In the genomic region with DNA sequence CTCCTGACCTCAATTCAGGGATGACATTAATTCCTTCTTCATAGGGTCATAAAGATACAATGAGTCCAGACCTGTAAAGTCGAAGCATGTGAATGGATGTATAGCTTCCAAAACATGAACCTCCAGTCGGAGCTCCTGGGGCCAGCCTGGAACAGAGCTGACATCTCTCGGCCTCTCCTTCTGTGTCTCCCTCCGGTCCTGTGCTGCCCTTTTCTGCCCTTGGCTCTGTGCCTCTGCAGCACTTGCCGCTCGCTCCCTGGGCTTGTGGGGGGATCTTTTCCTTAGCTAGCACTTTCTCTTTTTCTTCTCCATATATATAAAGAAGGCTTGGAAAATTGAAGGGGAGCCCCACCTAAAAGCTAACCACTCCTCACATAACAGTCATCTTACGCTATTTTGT, we compare ENCODE assay signal across 18 cellular contexts. TPM values are rescaled to one million over a fixed set of nuclear protein-coding genes. Genes with fewer than 3 reads are reported as not detected.
A peak's percentile ranks its signal among the peaks of the same experiment; 100 is the strongest.
DNase-seq lines count a peak whose midpoint lies in the region; ATAC-seq and TF ChIP-seq lines count a peak whose summit lies in the region.
"Had no signal": no experiment of that assay in that cellular context is flagged by ENCODE, and none has a peak within 500 bp of the region (broad histone marks: within the 10 kb centered on the region; RNA-seq: fewer than 3 reads in every experiment).

No MANE protein-coding gene starts in this region.

- intact Hi-C loops in left ventricle myocardium superior (cut with micrococcal nuclease), result no loop called here
- intact Hi-C loops in Right ventricle myocardium inferior (cut with DNase I), result no loop called here

- H2AFZ ChIP-seq in neural progenitor cell (replicated peaks), result no peak overlapping the region

- H3K36me3 ChIP-seq in neural progenitor cell, result no peaks in the 10 kb centered on the region
- H3K36me3 ChIP-seq: BE2C had no signal

- H3K9ac ChIP-seq in neural progenitor cell, result no peak overlapping the region

- peaks cover 29% of the 10 kb centered on the region for H3K4me1 ChIP-seq in neural progenitor cell
- H3K4me1 ChIP-seq: BE2C had no signal

- H3K27ac ChIP-seq in caudate nucleus (ENCODE audit: low read depth, low read length), result peak overlapping the region; percentile 96
- H3K27ac ChIP-seq in neural progenitor cell, result no peak overlapping the region
- no peak overlapping the region for H3K27ac ChIP-seq in coronary artery

- no peaks in the 10 kb centered on the region for H3K79me2 ChIP-seq in neural progenitor cell (ENCODE audit: low read depth)

- no peak overlapping the region for H3K4me2 ChIP-seq in neural progenitor cell

- no peak for TF ChIP-seq CTCF in neural progenitor cell (IDR thresholded peaks at IDR 0.05)
- TF ChIP-seq CTCF in coronary artery (IDR thresholded peaks at IDR 0.05), result no peak

- H3K4me3 ChIP-seq in neural progenitor cell, result no peak overlapping the region
- no peak overlapping the region for H3K4me3 ChIP-seq in coronary artery
- H3K4me3 ChIP-seq: GM12878 had no signal

- H3K36me3 Mint-ChIP-seq in neural progenitor cell, result peaks cover 6% of the 10 kb centered on the region
- H3K36me3 Mint-ChIP-seq: CD4-positive, alpha-beta memory T cell had no signal

- H3F3A ChIP-seq in neural progenitor cell (ENCODE audit: low read depth), result peaks cover 34% of the 10 kb centered on the region

- H3K27me3 Mint-ChIP-seq in neural progenitor cell (ENCODE audit: insufficient read depth, low read depth), result peaks cover 14% of the 10 kb centered on the region
- H3K27me3 Mint-ChIP-seq: CD4-positive, alpha-beta memory T cell had no signal

- peak; percentile 19 for DNase-seq in left ventricle myocardium superior
- DNase-seq in Right ventricle myocardium inferior (ENCODE audit: missing footprints), result no peak
- peak in 1 of 61 donors; percentile 25 for DNase-seq in caudate nucleus (lab: John Stamatoyannopoulos, UW)
- DNase-seq in neural progenitor cell (ENCODE audit: low spot score), result no peak
- DNase-seq in anterior cingulate cortex (lab: John Stamatoyannopoulos, UW), result no peak
- DNase-seq in coronary artery (ENCODE audit: low spot score), result no peak
- no peak for DNase-seq in NCI-H69 (lab: John Stamatoyannopoulos, UW)
- no peak for DNase-seq in stimulated activated CD4-positive, alpha-beta T cell treated with anti-CD3 and anti-CD28 coated beads, Interleukin-4, amount 100 ng/mL, for 4 hours
- DNase-seq: 8988T; BE2C; CD4-positive, alpha-beta memory T cell; GF-D8; KBM-7; NCI-H1105; NCI-H2171 treated with DMSO at 0.1 percent for 48 hours; NCI-H446; NK-92 treated with Interleukin-12 subunit alpha and Interleukin-12 subunit beta, amount 100 ng/mL, for 24 hours had no signal

- H3K9me3 ChIP-seq in neural progenitor cell (ENCODE audit: low read depth), result no peaks in the 10 kb centered on the region
- H3K9me3 ChIP-seq: BE2C had no signal

- peak overlapping the region; percentile 51 for H3K27ac Mint-ChIP-seq in neural progenitor cell

- no peaks in the 10 kb centered on the region for H3K9me3 Mint-ChIP-seq in neural progenitor cell
- H3K9me3 Mint-ChIP-seq: CD4-positive, alpha-beta memory T cell had no signal

- H3K27me3 ChIP-seq in neural progenitor cell, result no peaks in the 10 kb centered on the region
- H3K27me3 ChIP-seq: BE2C had no signal

- no peaks in the 10 kb centered on the region for H4K20me1 ChIP-seq in neural progenitor cell (ENCODE audit: low read depth)

- H3K4me3 Mint-ChIP-seq in neural progenitor cell, result no peak overlapping the region
- H3K4me3 Mint-ChIP-seq: CD4-positive, alpha-beta memory T cell had no signal

- no peak for ATAC-seq in left ventricle myocardium superior
- ATAC-seq in Right ventricle myocardium inferior, result no peak
- ATAC-seq: GM12878 had no signal

- peaks cover 45% of the 10 kb centered on the region for H3K4me1 Mint-ChIP-seq in neural progenitor cell

RNA-seq across cellular contexts. Expression of gene TMCC2, which starts 42.5 kb away (rescaled TPM):
- total RNA-seq in left ventricle myocardium superior (1.3 TPM), Right ventricle myocardium inferior (1.2 TPM), neural progenitor cell (ENCODE audit: low replicate concordance) (7.1 and 12.1 TPM in 2 replicates)

RNA-seq across cellular contexts. Expression of gene NUAK2, which starts 51.3 kb away (rescaled TPM):
- total RNA-seq in left ventricle myocardium superior, result 1.5 TPM
- 1.1 TPM for total RNA-seq in Right ventricle myocardium inferior
- 29.4 and 56.2 TPM in 2 replicates for total RNA-seq in neural progenitor cell (ENCODE audit: low replicate concordance)

RNA-seq across cellular contexts. Expression of gene DSTYK, which starts 58.8 kb away (rescaled TPM):
- total RNA-seq in left ventricle myocardium superior (6.1 TPM), Right ventricle myocardium inferior (5.2 TPM), neural progenitor cell (ENCODE audit: low replicate concordance) (12.1 and 13.0 TPM in 2 replicates)

Comparison
In these comparisons a context has a peak if more than half of its experiments do, and no peak if none do; other contexts are left out.
1. RNA of gene NUAK2, which starts 51.3 kb away (total RNA-seq): 29.4 to 56.2 TPM in neural progenitor cell; 1.5 TPM in left ventricle myocardium superior (single experiment) and 1.1 TPM in Right ventricle myocardium inferior (single experiment); every median in the first group is over 10 times any median in the second.